13 cellular contexts compared by ENCODE assay signal in genomic region chr3:35638640-35639250, GRCh38. TPM values are rescaled to one million over a fixed set of nuclear protein-coding genes. Genes with fewer than 3 reads are reported as not detected.
A peak's percentile ranks its signal among the peaks of the same experiment; 100 is the strongest.
DNase-seq lines count a peak whose midpoint lies in the region; ATAC-seq and TF ChIP-seq lines count a peak whose summit lies in the region.
"Had no signal": no experiment of that assay in that cellular context is flagged by ENCODE, and none has a peak within 500 bp of the region (broad histone marks: within the 10 kb centered on the region; RNA-seq: fewer than 3 reads in every experiment).

No MANE protein-coding gene starts in this region.

- H3K4me1 Mint-ChIP-seq in activated CD8-positive, alpha-beta T cell treated with anti-CD3 and anti-CD28 coated beads for 36 hours (ENCODE audit: low read depth) = peaks cover 11% of the 10 kb centered on the region

- WGBS in sigmoid colon, 2 donors = 32 to 41% methylated on average over 31 of the region's 31 CpGs

- no peak for TF ChIP-seq EP300 in sigmoid colon (IDR thresholded peaks at IDR 0.05)

- H3K36me3 ChIP-seq in ES-I3 (ENCODE audit: insufficient read depth, low read length) (no peaks in the 10 kb centered on the region), sigmoid colon (no peaks in the 10 kb centered on the region)
- H3K36me3 ChIP-seq: gastroesophageal sphincter had no signal

- peaks cover 30% of the 10 kb centered on the region for H3K27me3 Mint-ChIP-seq in activated CD8-positive, alpha-beta T cell treated with anti-CD3 and anti-CD28 coated beads for 36 hours

- H3K4me3 Mint-ChIP-seq in activated CD8-positive, alpha-beta T cell treated with anti-CD3 and anti-CD28 coated beads for 36 hours = peak overlapping the region; percentile 49

- H3K27ac ChIP-seq in sigmoid colon = no peak overlapping the region
- H3K27ac ChIP-seq: gastroesophageal sphincter had no signal

- peaks cover 4% of the 10 kb centered on the region for H3K36me3 Mint-ChIP-seq in activated CD8-positive, alpha-beta T cell treated with anti-CD3 and anti-CD28 coated beads for 36 hours (ENCODE audit: low read depth)

- peak; percentile 30 for ATAC-seq in activated CD8-positive, alpha-beta T cell treated with anti-CD3 and anti-CD28 coated beads for 36 hours
- no peak for ATAC-seq in GM19395 (IDR thresholded peaks at IDR 0.05; ENCODE audit: unreplicated experiment)
- no peak for ATAC-seq in GM21786 (IDR thresholded peaks at IDR 0.05; ENCODE audit: unreplicated experiment)

- peaks cover 15 to 38% (median 16%) of the 10 kb centered on the region in 3 donors for H3K27me3 ChIP-seq in sigmoid colon

- CTCF ChIA-PET in activated CD8-positive, alpha-beta T cell treated with anti-CD3 and anti-CD28 coated beads for 36 hours (lab: Charles Lee) = no interaction called here

- H3K4me1 ChIP-seq in ES-I3 (ENCODE audit: insufficient read depth, low read length) (no peaks in the 10 kb centered on the region), sigmoid colon (peaks cover 0 to 16% (median 13%) of the 10 kb centered on the region in 4 donors)

- peak overlapping the region; percentile 11 for H3K27ac Mint-ChIP-seq in activated CD8-positive, alpha-beta T cell treated with anti-CD3 and anti-CD28 coated beads for 36 hours

- POLR2A ChIA-PET in activated CD8-positive, alpha-beta T cell treated with anti-CD3 and anti-CD28 coated beads for 36 hours (lab: Charles Lee) = interaction anchor here (1.0 kb wide), 1 partner anchor 38 kb away, joined by 3 read pairs; no protein-coding TSS in a partner anchor

- H3K9ac ChIP-seq in ES-I3 (ENCODE audit: low read depth, low read length) = peak overlapping the region; percentile 49; the same call in 1 of the 2 replicates

- H3K9me3 Mint-ChIP-seq in activated CD8-positive, alpha-beta T cell treated with anti-CD3 and anti-CD28 coated beads for 36 hours = no peaks in the 10 kb centered on the region

- TF ChIP-seq POLR2A in sigmoid colon (IDR thresholded peaks at IDR 0.05) = no peak

- H3K4me3 ChIP-seq in iPS-11a (ENCODE audit: low read depth, low read length) = peak overlapping the region; percentile 56
- peak overlapping the region in 3 of 4 donors; percentile 26 to 44 (median 38) for H3K4me3 ChIP-seq in sigmoid colon

- H3K9me3 ChIP-seq in ES-I3 (ENCODE audit: control insufficient read depth, insufficient read depth, low read length) (no peaks in the 10 kb centered on the region; the same call in 1 of the 2 replicates), sigmoid colon (no peaks in the 10 kb centered on the region)
- H3K9me3 ChIP-seq: gastroesophageal sphincter had no signal

- no peak for DNase-seq in activated CD8-positive, alpha-beta T cell treated with anti-CD3 and anti-CD28 coated beads for 36 hours
- DNase-seq in sigmoid colon (no peak), NCI-H187 treated with DMSO at 0.1 percent for 48 hours (lab: John Stamatoyannopoulos, UW) (no peak), DMS114 treated with DMSO at 0.1 percent for 48 hours (lab: John Stamatoyannopoulos, UW; ENCODE audit: unreplicated experiment) (no peak)
- DNase-seq: activated CD4-positive, CD25-positive, alpha-beta regulatory T cell; DMS 273 treated with DMSO at 0.1 percent for 48 hours had no signal

- TF ChIP-seq CTCF in activated CD8-positive, alpha-beta T cell treated with anti-CD3 and anti-CD28 coated beads for 36 hours (IDR thresholded peaks at IDR 0.05) = no peak
- TF ChIP-seq CTCF in sigmoid colon (IDR thresholded peaks at IDR 0.05) = no peak

- intact Hi-C loops in activated CD8-positive, alpha-beta T cell treated with anti-CD3 and anti-CD28 coated beads for 36 hours (cut with micrococcal nuclease) = no loop called here
- intact Hi-C loops in sigmoid colon (cut with DNase I) = no loop called here

RNA-seq across cellular contexts. Expression of gene ARPP21, which starts 0.6 kb away (rescaled TPM):
- total RNA-seq in activated CD8-positive, alpha-beta T cell treated with anti-CD3 and anti-CD28 coated beads for 36 hours = not detected
- 1 to 10 TPM in 3 of 4 donors, under 1 TPM in 1; 0.83 to 1.9 (median 1.3) TPM for total RNA-seq in sigmoid colon
- polyA plus RNA-seq in sigmoid colon = under 1 TPM in 1 of 3 donors, not detected in 2; 0.51 TPM
- total RNA-seq: M059J, subcutaneous adipose tissue had no signal
